8 cellular contexts compared by ENCODE assay signal in genomic region chr14:72892879-72893635, GRCh38. TPM values are rescaled to one million over a fixed set of nuclear protein-coding genes. Genes with fewer than 3 reads are reported as not detected.
DNase-seq lines count a peak whose midpoint lies in the region; FAIRE-seq and TF ChIP-seq lines count a peak whose summit lies in the region.

No MANE protein-coding gene starts in this region.

- 0 to 2% (median 1%) methylated on average over 41 to 68 of the region's 68 CpGs for WGBS in spleen, 5 donors

- peak overlapping the region; percentile 68 for H3K9ac ChIP-seq in SK-N-MC (ENCODE audit: insufficient read length)

- H3K36me3 ChIP-seq in HEK293 (ENCODE audit: control insufficient read depth in 2 of 2, insufficient read depth in 1 of 2, low read length in 2 of 2) (no peaks in the 10 kb centered on the region), SK-N-MC (ENCODE audit: insufficient read depth, low read length) (no peaks in the 10 kb centered on the region), bronchial epithelial cell (ENCODE audit: control insufficient read depth, insufficient read depth, low read length) (no peaks in the 10 kb centered on the region), kidney epithelial cell (ENCODE audit: control insufficient read depth, insufficient read depth, low read length) (no peaks in the 10 kb centered on the region), spleen (no peaks in the 10 kb centered on the region)

- H3K27ac ChIP-seq in HEK293 (ENCODE audit: extremely low read depth, low read depth, low read length) = peak overlapping the region; percentile 8; the same call in 1 of the 2 replicates
- H3K27ac ChIP-seq in SK-N-MC = no peak overlapping the region
- peak overlapping the region in 5 of 8 donors; percentile 41 to 70 (median 63) for H3K27ac ChIP-seq in spleen

- intact Hi-C loops in spleen (cut with DNase I; ENCODE audit: low total_unique reads) = loop anchor here (10.0 kb wide), 1 partner anchor 278 kb away; no protein-coding TSS in a partner anchor

- no peak for TF ChIP-seq POLR2A in spleen (IDR thresholded peaks at IDR 0.05)

- H3K9me3 ChIP-seq in HEK293 (ENCODE audit: control insufficient read depth, insufficient read depth, low read depth, low read length) (no peaks in the 10 kb centered on the region), SK-N-MC (ENCODE audit: low read depth, low read length) (no peaks in the 10 kb centered on the region), spleen (no peaks in the 10 kb centered on the region)

- peak overlapping the region; percentile 81 for H3K4me3 ChIP-seq in HEK293 (ENCODE audit: low read depth, low read length)
- H3K4me3 ChIP-seq in SK-N-MC = peak overlapping the region; percentile 91
- H3K4me3 ChIP-seq in bronchial epithelial cell (ENCODE audit: low read depth, low read length) = peak overlapping the region; percentile 60
- peak overlapping the region; percentile 69 for H3K4me3 ChIP-seq in kidney epithelial cell (ENCODE audit: low read depth, low read length)
- peak overlapping the region; percentile 68 to 97 (median 91) for H3K4me3 ChIP-seq in spleen

- FAIRE-seq in bronchial epithelial cell (lab: Jason Lieb, UNC) = no peak

- CTCF ChIA-PET in HEK293 (lab: Yijun Ruan, JAX) = interaction anchor here (1.5 to 2.2 kb wide), 2 partner anchors 12 to 376 kb away, joined by 5 to 12 read pairs; no protein-coding TSS in a partner anchor

- POLR2A ChIA-PET in HEK293 (lab: Yijun Ruan, JAX) = interaction anchor here (0.6 kb wide), 1 partner anchor 740 kb away, joined by 6 read pairs; no protein-coding TSS in a partner anchor

- H3K4me1 ChIP-seq in HEK293 (ENCODE audit: control insufficient read depth, insufficient read depth, low read length) (peaks cover 11% of the 10 kb centered on the region), spleen (peaks cover 11 to 40% (median 27%) of the 10 kb centered on the region in 6 donors)

- H3K27me3 ChIP-seq in bronchial epithelial cell (ENCODE audit: control insufficient read depth, insufficient read depth, low read length) (peaks cover 13% of the 10 kb centered on the region), kidney epithelial cell (ENCODE audit: control insufficient read depth, insufficient read depth, low read length) (no peaks in the 10 kb centered on the region), spleen (replicated peaks in 1 of 7) (peaks cover 0 to 76% (median 22%) of the 10 kb centered on the region in 7 donors)

- DNase-seq in EH (ENCODE audit: low read depth) = peak; percentile 42
- no peak for DNase-seq in SK-N-MC (ENCODE audit: low read depth, low spot score)
- DNase-seq in bronchial epithelial cell (ENCODE audit: low read depth) = no peak
- no peak for DNase-seq in kidney epithelial cell (ENCODE audit: low read depth)
- peak; percentile 83 for DNase-seq in spleen
- no peak for DNase-seq in KG1 (lab: John Stamatoyannopoulos, UW)
- no peak for DNase-seq in LoVo (ENCODE audit: low spot score)

- no peak for TF ChIP-seq CTCF in HEK293 (tag by site-specific recombination; IDR thresholded peaks at IDR 0.05)
- TF ChIP-seq CTCF in bronchial epithelial cell (IDR thresholded peaks at IDR 0.05; ENCODE audit: insufficient read depth, low read length, severe bottlenecking) = no peak
- TF ChIP-seq CTCF in kidney epithelial cell (IDR thresholded peaks at IDR 0.05; ENCODE audit: insufficient read depth, low read length, poor library complexity, severe bottlenecking) = no peak
- no peak for TF ChIP-seq CTCF in spleen (IDR thresholded peaks at IDR 0.05 in 8 of 11, conservative IDR thresholded peaks at IDR 0.05 in 3 of 11)

TF ChIP-seq in HEK293, 187 proteins besides CTCF, POLR2A, EP300 and RAD21 (continues in another document):
- peak; percentile 68 for TF ChIP-seq ZBTB26 (tag by site-specific recombination; optimal IDR thresholded peaks at IDR 0.05)
- 0 out of 2 replicates have a peak, but pooled peaks have one; percentile 8 for TF ChIP-seq GLIS2 (tag by site-specific recombination; IDR thresholded peaks at IDR 0.05)
- TF ChIP-seq ZNF341 (tag by site-specific recombination; IDR thresholded peaks at IDR 0.05; ENCODE audit: low read depth) = peak; percentile 52
- no peak for TF ChIP-seq ZNF280C (tag by site-specific recombination; IDR thresholded peaks at IDR 0.05)
- TF ChIP-seq ZNF16 (tag by site-specific recombination; IDR thresholded peaks at IDR 0.05; ENCODE audit: low read depth) = no peak
- 0 out of 2 replicates have a peak, but pooled peaks have one; percentile 24 for TF ChIP-seq ZBTB11 (tag by site-specific recombination; conservative IDR thresholded peaks at IDR 0.05; ENCODE audit: low read depth)
- TF ChIP-seq ZNF529 (tag by site-specific recombination; IDR thresholded peaks at IDR 0.05; ENCODE audit: insufficient replicate concordance) = no peak
- no peak for TF ChIP-seq GFI1B (tag by site-specific recombination; IDR thresholded peaks at IDR 0.05)
- peak; percentile 98 for TF ChIP-seq ZNF335 (tag by site-specific recombination; conservative IDR thresholded peaks at IDR 0.05)
- TF ChIP-seq SP2 (tag by site-specific recombination; IDR thresholded peaks at IDR 0.05) = peak; percentile 12; the same call in 1 of the 2 replicates
- peak; percentile 98 for TF ChIP-seq ZNF366 (tag by site-specific recombination; conservative IDR thresholded peaks at IDR 0.05)
- TF ChIP-seq ZNF692 (tag by site-specific recombination; IDR thresholded peaks at IDR 0.05) = 0 out of 2 replicates have a peak, but pooled peaks have one; percentile 12
- peak; percentile 66 for TF ChIP-seq ZBTB20 (tag by site-specific recombination; IDR thresholded peaks at IDR 0.05)

RNA-seq across cellular contexts. Expression of gene DPF3, which starts 0.8 kb away (rescaled TPM):
- total RNA-seq in bronchial epithelial cell = 0.13 TPM in 1 of 2 replicates, not detected in the other
- total RNA-seq in kidney epithelial cell = 0.79 TPM in 1 of 2 replicates, not detected in the other
- 1 to 10 TPM; 2.5 to 8.9 (median 3.5) TPM for total RNA-seq in spleen
- 1 to 10 TPM in 2 of 3 donors, under 1 TPM in 1; 0.76 to 1.2 (median 1.1) TPM for polyA plus RNA-seq in spleen

RNA-seq across cellular contexts. Expression of gene DCAF4, which starts 33.2 kb away (rescaled TPM):
- total RNA-seq in bronchial epithelial cell = 8.7 and 14.0 TPM in 2 replicates
- 23.1 and 45.8 TPM in 2 replicates for total RNA-seq in kidney epithelial cell
- total RNA-seq in spleen = 10 to 100 TPM; 10.3 to 25.0 (median 14.1) TPM
- polyA plus RNA-seq in spleen = 10 to 100 TPM in 1 of 3 donors, 1 to 10 TPM in 2; 7.7 to 10.6 (median 7.8) TPM

Comparison
In these comparisons a context has a peak if more than half of its experiments do, and no peak if none do; other contexts are left out.
1. DNase-seq: peak in EH (single experiment) and spleen (single experiment); none in SK-N-MC (single experiment), bronchial epithelial cell (single experiment), kidney epithelial cell (single experiment), KG1 (single experiment) and LoVo (single experiment).
2. Peak in every context shown above with its lines, with median percentiles within 50 percentile points of each other: H3K4me3 ChIP-seq.